9 cellular contexts compared by ENCODE assay signal in the genomic region with DNA sequence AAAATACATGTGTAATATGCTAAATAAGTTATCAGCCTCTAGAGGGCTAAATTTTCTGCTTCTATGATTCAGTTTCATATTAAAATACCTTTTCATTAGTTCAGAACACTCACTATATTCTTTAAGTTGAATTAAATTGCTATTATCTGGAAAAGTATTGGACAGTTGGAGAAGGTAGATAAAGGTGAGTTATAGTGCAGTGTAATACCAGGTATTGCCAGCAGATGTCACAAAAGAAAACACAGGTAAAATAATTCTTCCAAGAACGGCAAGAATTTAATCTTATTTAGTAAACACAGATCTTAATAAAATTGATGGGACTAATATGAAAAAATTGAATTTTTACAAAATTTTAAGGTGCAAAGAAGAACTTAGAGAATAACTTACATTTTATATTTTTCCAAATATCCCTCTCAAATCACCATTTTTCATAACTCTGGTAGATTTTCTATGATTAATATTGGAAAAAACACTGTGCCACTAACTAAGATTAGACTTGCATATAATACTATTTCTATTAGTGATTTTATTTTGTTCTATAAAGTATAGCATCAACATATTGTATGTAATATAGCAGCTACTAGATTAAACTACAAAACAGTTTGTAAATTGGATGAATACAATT. TPM values are rescaled to one million over a fixed set of nuclear protein-coding genes. Genes with fewer than 3 reads are reported as not detected.
DNase-seq lines count a peak whose midpoint lies in the region; ATAC-seq and TF ChIP-seq lines count a peak whose summit lies in the region.
"Had no signal": no experiment of that assay in that cellular context is flagged by ENCODE, and none has a peak within 500 bp of the region (broad histone marks: within the 10 kb centered on the region; RNA-seq: fewer than 3 reads in every experiment).

No MANE protein-coding gene starts in this region.

- no peaks in the 10 kb centered on the region for H3K9me3 Mint-ChIP-seq in endothelial cell (ENCODE audit: unreplicated experiment)
- no peaks in the 10 kb centered on the region for H3K9me3 Mint-ChIP-seq in T-helper 2 cell treated with Interferon-gamma antibody and Interleukin-4, amounts not matched to agents 5 μg/mL and 100 μg/mL, for 36 hours

- no peaks in the 10 kb centered on the region for H3K36me3 ChIP-seq in suprapubic skin

- no peaks in the 10 kb centered on the region for H3K9me3 ChIP-seq in suprapubic skin

- no peak for TF ChIP-seq POLR2A in suprapubic skin (IDR thresholded peaks at IDR 0.05)

- no peaks in the 10 kb centered on the region for H3K36me3 Mint-ChIP-seq in endothelial cell (ENCODE audit: low read depth, unreplicated experiment)
- no peaks in the 10 kb centered on the region for H3K36me3 Mint-ChIP-seq in T-helper 2 cell treated with Interferon-gamma antibody and Interleukin-4, amounts not matched to agents 5 μg/mL and 100 μg/mL, for 36 hours (ENCODE audit: low read depth)
- H3K36me3 Mint-ChIP-seq: CD4-positive, CD25-positive, alpha-beta regulatory T cell had no signal

- 5% methylated on average over 1 of the region's 1 CpG for WGBS in suprapubic skin

- no peak overlapping the region for H3K4me3 Mint-ChIP-seq in endothelial cell (ENCODE audit: unreplicated experiment)
- H3K4me3 Mint-ChIP-seq in T-helper 2 cell treated with Interferon-gamma antibody and Interleukin-4, amounts not matched to agents 5 μg/mL and 100 μg/mL, for 36 hours, result no peak overlapping the region
- H3K4me3 Mint-ChIP-seq: CD4-positive, CD25-positive, alpha-beta regulatory T cell had no signal

- H3K4me1 Mint-ChIP-seq in endothelial cell (ENCODE audit: unreplicated experiment), result peaks cover 4% of the 10 kb centered on the region
- no peaks in the 10 kb centered on the region for H3K4me1 Mint-ChIP-seq in T-helper 2 cell treated with Interferon-gamma antibody and Interleukin-4, amounts not matched to agents 5 μg/mL and 100 μg/mL, for 36 hours (ENCODE audit: low read depth)
- H3K4me1 Mint-ChIP-seq: CD4-positive, CD25-positive, alpha-beta regulatory T cell had no signal

- peaks cover 18% of the 10 kb centered on the region for H3K27me3 ChIP-seq in suprapubic skin

- peaks cover 1% of the 10 kb centered on the region for H3K27me3 Mint-ChIP-seq in endothelial cell (ENCODE audit: unreplicated experiment)
- H3K27me3 Mint-ChIP-seq in T-helper 2 cell treated with Interferon-gamma antibody and Interleukin-4, amounts not matched to agents 5 μg/mL and 100 μg/mL, for 36 hours (ENCODE audit: low read depth), result no peaks in the 10 kb centered on the region
- H3K27me3 Mint-ChIP-seq: CD4-positive, CD25-positive, alpha-beta regulatory T cell had no signal

- no peak overlapping the region for H3K27ac ChIP-seq in suprapubic skin

- no peak for TF ChIP-seq EP300 in suprapubic skin (IDR thresholded peaks at IDR 0.05)

- TF ChIP-seq CTCF in endothelial cell (IDR thresholded peaks at IDR 0.05; ENCODE audit: unreplicated experiment), result peak; percentile 93
- TF ChIP-seq CTCF in suprapubic skin (IDR thresholded peaks at IDR 0.05), result peak; percentile 30 to 62

- DNase-seq in NCI-H2081 (lab: John Stamatoyannopoulos, UW) (peak; percentile 28 to 31), NCI-H2081 treated with DMSO at 0.1 percent for 48 hours (lab: John Stamatoyannopoulos, UW) (no peak), NCI-H748 (lab: John Stamatoyannopoulos, UW; ENCODE audit: unreplicated experiment) (peak; percentile 2), endothelial cell (ENCODE audit: low spot score) (no peak), suprapubic skin (ENCODE audit: low spot score in 2 of 2) (no peak)
- no peak for DNase-seq in T-helper 2 cell treated with Interferon-gamma antibody and Interleukin-4, amounts not matched to agents 5 μg/mL and 100 μg/mL, for 36 hours (ENCODE audit: low spot score)
- DNase-seq in stimulated activated CD4-positive, alpha-beta T cell treated with anti-CD3 and anti-CD28 coated beads, Interleukin-15, amount 100 ng/mL, for 24 hours, result no peak

- ATAC-seq in GM19397 (IDR thresholded peaks at IDR 0.05; ENCODE audit: unreplicated experiment), result no peak

- H3K4me1 ChIP-seq in suprapubic skin, result peaks cover 6% of the 10 kb centered on the region

- no peak overlapping the region for H3K27ac Mint-ChIP-seq in endothelial cell (ENCODE audit: unreplicated experiment)
- no peak overlapping the region for H3K27ac Mint-ChIP-seq in T-helper 2 cell treated with Interferon-gamma antibody and Interleukin-4, amounts not matched to agents 5 μg/mL and 100 μg/mL, for 36 hours
- H3K27ac Mint-ChIP-seq: CD4-positive, CD25-positive, alpha-beta regulatory T cell had no signal

- H3K4me3 ChIP-seq in suprapubic skin, result no peak overlapping the region

RNA-seq across cellular contexts. Expression of gene LRRC4C, which starts 1.7 kb away (rescaled TPM):
- total RNA-seq in endothelial cell (ENCODE audit: unreplicated experiment) (1.2 TPM), suprapubic skin (1 to 10 TPM in 1 of 4 donors, under 1 TPM in 2, not detected in 1; 0.19 to 1.1 (median 0.60) TPM)
- total RNA-seq: CD4-positive, CD25-positive, alpha-beta regulatory T cell had no signal

Comparison
In these comparisons a context has a peak if more than half of its experiments do, and no peak if none do; other contexts are left out.
1. DNase-seq: peak in NCI-H2081 (2 of 2) and NCI-H748 (single experiment); none in NCI-H2081 treated with DMSO at 0.1 percent for 48 hours (single experiment), endothelial cell (single experiment), suprapubic skin (0 of 2), T-helper 2 cell treated with Interferon-gamma antibody and Interleukin-4, amounts not matched to agents 5 μg/mL and 100 μg/mL, for 36 hours (single experiment) and stimulated activated CD4-positive, alpha-beta T cell treated with anti-CD3 and anti-CD28 coated beads, Interleukin-15, amount 100 ng/mL, for 24 hours (single experiment).